Comparison of ENCODE assay signal across 9 cellular contexts in genomic region chrX:129956765-129957164, GRCh38. TPM values are rescaled to one million over a fixed set of nuclear protein-coding genes. Genes with fewer than 3 reads are reported as not detected.
DNase-seq lines count a peak whose midpoint lies in the region; ATAC-seq, FAIRE-seq and TF ChIP-seq lines count a peak whose summit lies in the region.
"Had no signal": no experiment of that assay in that cellular context is flagged by ENCODE, and none has a peak within 500 bp of the region (broad histone marks: within the 10 kb centered on the region; RNA-seq: fewer than 3 reads in every experiment).

No MANE protein-coding gene starts in this region.

- no peak for TF ChIP-seq CTCF in right lobe of liver (IDR thresholded peaks at IDR 0.05)
- TF ChIP-seq CTCF in HepG2 (CRISPR knock-in tag; IDR thresholded peaks at IDR 0.05) = no peak

- DNase-seq in right lobe of liver (no peak), HepG2 (ENCODE audit: low spot score) (no peak), mesendoderm (no peak), SKM-1 treated with dmso at 0.1 percent for 144 hours (lab: John Stamatoyannopoulos, UW; ENCODE audit: unreplicated experiment) (no peak), NCI-H2171 treated with DMSO at 0.1 percent for 48 hours (lab: John Stamatoyannopoulos, UW) (no peak)
- DNase-seq in stimulated activated CD4-positive, alpha-beta T cell treated with anti-CD3 and anti-CD28 coated beads, Interleukin-2, amount 100 ng/mL, for 24 hours = no peak
- no peak for DNase-seq in stimulated activated naive CD4-positive, alpha-beta T cell (lab: John Stamatoyannopoulos, UW)
- DNase-seq: NCI-H2081 treated with DMSO at 0.1 percent for 48 hours had no signal

- BruUV-seq in HepG2 (replicated peaks; lab: Mats Ljungman, UMichigan) = no TSS peak

- no peak overlapping the region for H4K5ac ChIP-seq in mesendoderm (ENCODE audit: low read length)

- no peak overlapping the region for H3K18ac ChIP-seq in mesendoderm (ENCODE audit: low read length)

- intact Hi-C loops in right lobe of liver (cut with DNase I) = no loop called here
- intact Hi-C loops in HepG2 (cut with micrococcal nuclease; ENCODE audit: unreplicated experiment) = no loop called here

- TF ChIP-seq POLR2A in right lobe of liver (IDR thresholded peaks at IDR 0.05) = no peak
- no peak for TF ChIP-seq POLR2A in HepG2 (IDR thresholded peaks at IDR 0.05; ENCODE audit: insufficient read depth in 1 of 2, low read depth in 2 of 2, low read length in 2 of 2)

- no peaks in the 10 kb centered on the region for H3K79me1 ChIP-seq in mesendoderm (ENCODE audit: low read length)

- POLR2A ChIA-PET in HepG2 (lab: Yijun Ruan, JAX) = no interaction called here

- no peak overlapping the region for H2BK15ac ChIP-seq in mesendoderm (replicated peaks; ENCODE audit: low read depth)

- no peak for TF ChIP-seq RAD21 in HepG2 (CRISPR knock-in tag; IDR thresholded peaks at IDR 0.05)

- no peak for FAIRE-seq in HepG2 (lab: Jason Lieb, UNC)

- no peak for TF ChIP-seq EP300 in HepG2 (IDR thresholded peaks at IDR 0.05; ENCODE audit: low read depth in 2 of 2, low read length in 2 of 2)
- no peak for TF ChIP-seq EP300 in HepG2 (CRISPR knock-in tag; IDR thresholded peaks at IDR 0.05; ENCODE audit: borderline replicate concordance)

- H3K4me3 ChIP-seq in right lobe of liver (peak overlapping the region in 2 of 3 donors; percentile 48), HepG2 (replicated peaks in 1 of 3; ENCODE audit: insufficient read depth in 1 of 3, low read depth in 2 of 3, low read length in 3 of 3) (no peak overlapping the region), mesendoderm (ENCODE audit: low read length) (no peak overlapping the region)

- H3K9ac ChIP-seq in HepG2 (ENCODE audit: insufficient read depth, low read depth, low read length) (no peak overlapping the region), mesendoderm (ENCODE audit: low read length) (peak overlapping the region; percentile 45)

- CTCF ChIA-PET in HepG2 (lab: Yijun Ruan, JAX; ENCODE audit: low intra/inter-chr PET ratio, low total read pairs) = no interaction called here

- H3K79me2 ChIP-seq in HepG2 (ENCODE audit: insufficient read depth, low read length) (no peaks in the 10 kb centered on the region), mesendoderm (ENCODE audit: control insufficient read depth, insufficient read depth, low read length) (no peaks in the 10 kb centered on the region)

- no peaks in the 10 kb centered on the region for H3K9me3 ChIP-seq in right lobe of liver
- no peaks in the 10 kb centered on the region for H3K9me3 ChIP-seq in HepG2 (ENCODE audit: low read length)

- H3K27ac ChIP-seq in right lobe of liver = peak overlapping the region in 2 of 3 donors; percentile 29 to 36
- H3K27ac ChIP-seq in HepG2 (ENCODE audit: extremely low read length, insufficient read depth, low read length) = no peak overlapping the region
- peak overlapping the region; percentile 38 for H3K27ac ChIP-seq in adipose tissue (ENCODE audit: low read depth, low read length)
- H3K27ac ChIP-seq in mesendoderm (ENCODE audit: low read depth, low read length) = no peak overlapping the region

- H2AFZ ChIP-seq in HepG2 (ENCODE audit: low read length) = no peak overlapping the region

- no peak overlapping the region for H4K8ac ChIP-seq in mesendoderm (ENCODE audit: low read depth, low read length)

- no peak for ATAC-seq in right lobe of liver
- no peak for ATAC-seq in HepG2

- H3K56ac ChIP-seq in mesendoderm (ENCODE audit: low read length) = peak overlapping the region; percentile 49

- H3K4ac ChIP-seq in mesendoderm (ENCODE audit: low read depth, low read length) = no peak overlapping the region

- no peak overlapping the region for H3K23ac ChIP-seq in mesendoderm (ENCODE audit: low read length)

- no peak overlapping the region for H2BK5ac ChIP-seq in mesendoderm (ENCODE audit: low read length)

- H4K20me1 ChIP-seq in HepG2 (ENCODE audit: insufficient read depth, low read length) = no peaks in the 10 kb centered on the region

- in situ Hi-C loops in HepG2 (cut with HindIII; ENCODE audit: extremely low pct_ligation_motif_present, low pct_unique_long_range_greater_than_20kb) = no loop called here

- H3K4me1 ChIP-seq in right lobe of liver (no peaks in the 10 kb centered on the region), HepG2 (ENCODE audit: insufficient read depth, low read length) (0 out of 2 replicates have a peak, but pooled peaks cover 15% of the 10 kb centered on the region), mesendoderm (ENCODE audit: control insufficient read depth, low read depth, low read length) (no peaks in the 10 kb centered on the region)

- H3K36me3 ChIP-seq in right lobe of liver (no peaks in the 10 kb centered on the region), HepG2 (replicated peaks in 1 of 2; ENCODE audit: control insufficient read depth in 1 of 2, insufficient read depth in 2 of 2, low read length in 2 of 2) (no peaks in the 10 kb centered on the region), mesendoderm (ENCODE audit: control insufficient read depth, insufficient read depth, low read length) (no peaks in the 10 kb centered on the region)

- no peak overlapping the region for H2BK120ac ChIP-seq in mesendoderm (ENCODE audit: low read depth, low read length)

- H3K4me2 ChIP-seq in HepG2 (ENCODE audit: low read depth, low read length) = no peak overlapping the region
- peak overlapping the region; percentile 38 for H3K4me2 ChIP-seq in mesendoderm (ENCODE audit: low read length)

- 25% methylated on average over 8 of the region's 20 CpGs for WGBS in right lobe of liver (ENCODE audit: insufficient coverage, low coverage, low lambda C conversion rate, missing lambda C conversion rate)
- 47% methylated on average over 7 of the region's 20 CpGs for WGBS in HepG2 (ENCODE audit: low lambda C conversion rate)
- WGBS in adipose tissue, 3 donors = 9 to 42% (median 12%) methylated on average over 19 to 20 of the region's 20 CpGs
- WGBS in mesendoderm (ENCODE audit: extremely low coverage, insufficient coverage, low lambda C conversion rate) = no CpG with 5 or more reads among the region's 20 CpGs

- H2AK5ac ChIP-seq in mesendoderm (ENCODE audit: low read length) = no peak overlapping the region

- H3K27me3 ChIP-seq in right lobe of liver (no peaks in the 10 kb centered on the region), HepG2 (ENCODE audit: control insufficient read depth in 1 of 2, insufficient read depth in 2 of 2, low read length in 2 of 2) (peaks cover 0 to 1% of the 10 kb centered on the region in 2 experiments; a peak in 1 of 5 replicates), mesendoderm (ENCODE audit: insufficient read depth, low read length, poor library complexity) (peaks cover 8% of the 10 kb centered on the region)

RNA-seq across cellular contexts. Expression of gene BCORL1, which starts 25.7 kb away (rescaled TPM):
- total RNA-seq in right lobe of liver (1 to 10 TPM; 2.7 to 9.0 (median 4.8) TPM), HepG2 (2016; rRNA removed; fragmentation: Illumina TruSeq; extraction: Trizol) (1.4 and 4.1 TPM in 2 replicates)
- total RNA-seq in HepG2 (2016; cell fraction: cytosol; rRNA removed; fragmentation: Illumina TruSeq; extraction: Trizol; ENCODE audit: low read depth) = 1.1 and 1.2 TPM in 2 replicates
- 0.84 and 3.6 TPM in 2 replicates for total RNA-seq in HepG2 (2016; cell fraction: insoluble cytoplasmic fraction; rRNA removed; fragmentation: Illumina TruSeq; extraction: Trizol)
- 2.2 and 2.8 TPM in 2 replicates for total RNA-seq in HepG2 (2016; cell fraction: membrane; rRNA removed; fragmentation: Illumina TruSeq; extraction: Trizol)
- 3.0 and 4.6 TPM in 2 replicates for total RNA-seq in HepG2 (2016; cell fraction: nucleus; rRNA removed; fragmentation: Illumina TruSeq; extraction: Trizol)
- polyA plus RNA-seq in HepG2 (2011; rRNA removed) (0.67 and 0.71 TPM in 2 replicates), adipose tissue (1 to 10 TPM; 2.4 to 5.2 (median 3.3) TPM)
- 0.45 and 0.51 TPM in 2 replicates for polyA plus RNA-seq in HepG2 (2011; cell fraction: cytosol; rRNA removed)
- 2.3 and 3.4 TPM in 2 replicates for polyA plus RNA-seq in HepG2 (2011; cell fraction: nucleus; rRNA removed)
- polyA plus RNA-seq in HepG2 (2012) = 4.1 and 4.2 TPM in 2 replicates
- polyA plus RNA-seq in HepG2 (2016; cell fraction: cytosol; fragmentation: Illumina TruSeq; extraction: Trizol; ENCODE audit: low read depth) = 0.23 and 0.25 TPM in 2 replicates
- 3.5 and 5.3 TPM in 2 replicates for polyA plus RNA-seq in HepG2 (2016; cell fraction: insoluble cytoplasmic fraction; fragmentation: Illumina TruSeq; extraction: Trizol; ENCODE audit: low read depth)
- 0.49 and 0.65 TPM in 2 replicates for polyA plus RNA-seq in HepG2 (2016; cell fraction: membrane; fragmentation: Illumina TruSeq; extraction: Trizol; ENCODE audit: low read depth)
- polyA plus RNA-seq in HepG2 (2016; cell fraction: nucleus; fragmentation: Illumina TruSeq; extraction: Trizol; ENCODE audit: insufficient read depth, low read depth) = 5.0 and 5.4 TPM in 2 replicates
- polyA minus RNA-seq in HepG2 (2011; rRNA and poly(A)+ RNA removed; ENCODE audit: low replicate concordance) = 1.6 and 3.1 TPM in 2 replicates
- polyA minus RNA-seq in HepG2 (2011; cell fraction: cytosol; rRNA and poly(A)+ RNA removed) = 2.0 and 2.8 TPM in 2 replicates
- polyA minus RNA-seq in HepG2 (2011; cell fraction: nucleus; rRNA and poly(A)+ RNA removed) = 2.1 and 3.0 TPM in 2 replicates
- 0.70 TPM for polyA plus RNA-seq in mesendoderm (2013, experiment 1 of 2)
- polyA plus RNA-seq in mesendoderm (2013, experiment 2 of 2) = 0.77 TPM

RNA-seq across cellular contexts. Expression of gene UTP14A, which starts 50.8 kb away (rescaled TPM):
- total RNA-seq in right lobe of liver (10 to 100 TPM in 1 of 6 experiments, 1 to 10 TPM in 5; 4.2 to 10.6 (median 6.6) TPM), HepG2 (2016; rRNA removed; fragmentation: Illumina TruSeq; extraction: Trizol) (19.0 and 27.4 TPM in 2 replicates)
- 4.3 and 5.6 TPM in 2 replicates for total RNA-seq in HepG2 (2016; cell fraction: cytosol; rRNA removed; fragmentation: Illumina TruSeq; extraction: Trizol; ENCODE audit: low read depth)
- total RNA-seq in HepG2 (2016; cell fraction: insoluble cytoplasmic fraction; rRNA removed; fragmentation: Illumina TruSeq; extraction: Trizol) = 17.7 and 27.6 TPM in 2 replicates
- 8.7 and 10.1 TPM in 2 replicates for total RNA-seq in HepG2 (2016; cell fraction: membrane; rRNA removed; fragmentation: Illumina TruSeq; extraction: Trizol)
- 12.9 and 14.4 TPM in 2 replicates for total RNA-seq in HepG2 (2016; cell fraction: nucleus; rRNA removed; fragmentation: Illumina TruSeq; extraction: Trizol)
- polyA plus RNA-seq in HepG2 (2011; rRNA removed) (6.5 and 7.4 TPM in 2 replicates), adipose tissue (10 to 100 TPM; 13.3 to 17.4 (median 15.2) TPM)
- 4.2 and 5.6 TPM in 2 replicates for polyA plus RNA-seq in HepG2 (2011; cell fraction: cytosol; rRNA removed)
- polyA plus RNA-seq in HepG2 (2011; cell fraction: nucleus; rRNA removed) = 4.1 and 4.8 TPM in 2 replicates
- polyA plus RNA-seq in HepG2 (2012) = 7.9 and 10.3 TPM in 2 replicates
- 3.1 and 3.5 TPM in 2 replicates for polyA plus RNA-seq in HepG2 (2016; cell fraction: cytosol; fragmentation: Illumina TruSeq; extraction: Trizol; ENCODE audit: low read depth)
- 29.5 and 29.7 TPM in 2 replicates for polyA plus RNA-seq in HepG2 (2016; cell fraction: insoluble cytoplasmic fraction; fragmentation: Illumina TruSeq; extraction: Trizol; ENCODE audit: low read depth)
- polyA plus RNA-seq in HepG2 (2016; cell fraction: membrane; fragmentation: Illumina TruSeq; extraction: Trizol; ENCODE audit: low read depth) = 5.1 and 6.8 TPM in 2 replicates
- polyA plus RNA-seq in HepG2 (2016; cell fraction: nucleus; fragmentation: Illumina TruSeq; extraction: Trizol; ENCODE audit: insufficient read depth, low read depth) = 18.6 and 20.7 TPM in 2 replicates
- 2.9 and 17.8 TPM in 2 replicates for polyA minus RNA-seq in HepG2 (2011; rRNA and poly(A)+ RNA removed; ENCODE audit: low replicate concordance)
- polyA minus RNA-seq in HepG2 (2011; cell fraction: cytosol; rRNA and poly(A)+ RNA removed) = 5.4 and 5.9 TPM in 2 replicates
- polyA minus RNA-seq in HepG2 (2011; cell fraction: nucleus; rRNA and poly(A)+ RNA removed) = 7.0 and 9.8 TPM in 2 replicates
- 39.6 TPM for polyA plus RNA-seq in mesendoderm (2013, experiment 1 of 2)
- 39.6 TPM for polyA plus RNA-seq in mesendoderm (2013, experiment 2 of 2)

Comparison
In these comparisons a context has a peak if more than half of its experiments do, and no peak if none do; other contexts are left out.
1. H3K27ac ChIP-seq: peak in right lobe of liver (2 of 3) and adipose tissue (single experiment); none in HepG2 (single experiment) and mesendoderm (single experiment).
2. H3K4me3 ChIP-seq: peak in right lobe of liver (2 of 3); none in HepG2 (0 of 3) and mesendoderm (single experiment).